13 cellular contexts compared by ENCODE assay signal in genomic region chr18:61975526-61976326, GRCh38.
DNase-seq lines count a peak whose midpoint lies in the region; ATAC-seq lines count a peak whose summit lies in the region.
"Had no signal": no experiment of that assay in that cellular context is flagged by ENCODE, and none has a peak within 500 bp of the region (broad histone marks: within the 10 kb centered on the region; RNA-seq: fewer than 3 reads in every experiment).

No MANE protein-coding gene starts in this region.

- intact Hi-C loops in right cardiac atrium (cut with DNase I), result no loop called here

- no peak overlapping the region for H3K4me3 ChIP-seq in right cardiac atrium (ENCODE audit: low read length)
- H3K4me3 ChIP-seq: adrenal gland, thoracic aorta had no signal

- DNase-seq in activated naive CD4-positive, alpha-beta T cell treated with anti-CD3 and anti-CD28 coated beads, Interleukin-2, amount 10 ng/mL, durations not matched to agents 7 days and 5 days, result peak; percentile 50
- no peak for DNase-seq in activated naive CD4-positive, alpha-beta T cell (lab: John Stamatoyannopoulos, UW)
- no peak for DNase-seq in T-helper 17 cell
- DNase-seq in natural killer cell treated with Interleukin-12 subunit alpha and Interleukin-12 subunit beta and Interleukin-15 and Interleukin-18, amount 100 ng/mL, for 72 hours (ENCODE audit: low spot score), result no peak
- no peak for DNase-seq in right cardiac atrium
- DNase-seq in NCI-H1694 treated with DMSO at 0.1 percent for 48 hours (lab: John Stamatoyannopoulos, UW), result no peak
- DNase-seq in hepatic stellate cell (ENCODE audit: low spot score), result no peak
- DNase-seq: adrenal gland, H9, NCI-H446 treated with DMSO at 0.1 percent for 48 hours had no signal

- H3K4me1 Mint-ChIP-seq in activated naive CD4-positive, alpha-beta T cell treated with anti-CD3 and anti-CD28 coated beads, Interleukin-2, amount 10 ng/mL, durations not matched to agents 7 days and 5 days, result peaks cover 19% of the 10 kb centered on the region
- H3K4me1 Mint-ChIP-seq in T-helper 17 cell, result peaks cover 16% of the 10 kb centered on the region
- peaks cover 12 to 14% of the 10 kb centered on the region in 2 donors for H3K4me1 Mint-ChIP-seq in natural killer cell treated with Interleukin-12 subunit alpha and Interleukin-12 subunit beta and Interleukin-15 and Interleukin-18, amount 100 ng/mL, for 72 hours (ENCODE audit: low read depth in 2 of 2)

- H3K27ac ChIP-seq in right cardiac atrium (ENCODE audit: low read length), result no peak overlapping the region
- H3K27ac ChIP-seq: adrenal gland, thoracic aorta had no signal

- no peak overlapping the region for H3K4me3 Mint-ChIP-seq in activated naive CD4-positive, alpha-beta T cell treated with anti-CD3 and anti-CD28 coated beads, Interleukin-2, amount 10 ng/mL, durations not matched to agents 7 days and 5 days
- no peak overlapping the region for H3K4me3 Mint-ChIP-seq in T-helper 17 cell
- H3K4me3 Mint-ChIP-seq in natural killer cell treated with Interleukin-12 subunit alpha and Interleukin-12 subunit beta and Interleukin-15 and Interleukin-18, amount 100 ng/mL, for 72 hours, result no peak overlapping the region
- H3K4me3 Mint-ChIP-seq: H9 had no signal

- WGBS in right cardiac atrium, result 94% methylated on average over 9 of the region's 9 CpGs

- H3K9me3 ChIP-seq in T-helper 17 cell (ENCODE audit: control insufficient read depth, low read length, poor library complexity, severe bottlenecking) (no peaks in the 10 kb centered on the region), right cardiac atrium (ENCODE audit: control insufficient read depth, low read length) (no peaks in the 10 kb centered on the region)
- H3K9me3 ChIP-seq: adrenal gland, thoracic aorta had no signal

- peaks cover 2% of the 10 kb centered on the region for H3K9me3 Mint-ChIP-seq in activated naive CD4-positive, alpha-beta T cell treated with anti-CD3 and anti-CD28 coated beads, Interleukin-2, amount 10 ng/mL, durations not matched to agents 7 days and 5 days
- H3K9me3 Mint-ChIP-seq in natural killer cell treated with Interleukin-12 subunit alpha and Interleukin-12 subunit beta and Interleukin-15 and Interleukin-18, amount 100 ng/mL, for 72 hours, result no peaks in the 10 kb centered on the region
- H3K9me3 Mint-ChIP-seq: H9, IgD-negative memory B cell had no signal

- CTCF ChIA-PET in activated naive CD4-positive, alpha-beta T cell treated with anti-CD3 and anti-CD28 coated beads, Interleukin-2, amount 10 ng/mL, durations not matched to agents 7 days and 5 days (lab: Charles Lee), result interaction anchor here (0.8 kb wide), 1 partner anchor 24 kb away, joined by 3 read pairs; no protein-coding TSS in a partner anchor

- ATAC-seq in HG02759 (IDR thresholded peaks at IDR 0.05; ENCODE audit: unreplicated experiment) (peak; percentile 58), T-helper 17 cell (peak; percentile 91), right cardiac atrium (no peak)
- ATAC-seq in natural killer cell treated with Interleukin-12 subunit alpha and Interleukin-12 subunit beta and Interleukin-15 and Interleukin-18, amount 100 ng/mL, for 72 hours, result peak; percentile 66 to 74

- H3K27me3 ChIP-seq in right cardiac atrium (ENCODE audit: control insufficient read depth, insufficient read depth), result no peaks in the 10 kb centered on the region
- H3K27me3 ChIP-seq: adrenal gland had no signal

- peaks cover 2% of the 10 kb centered on the region for H3K36me3 Mint-ChIP-seq in activated naive CD4-positive, alpha-beta T cell treated with anti-CD3 and anti-CD28 coated beads, Interleukin-2, amount 10 ng/mL, durations not matched to agents 7 days and 5 days
- H3K36me3 Mint-ChIP-seq in T-helper 17 cell (ENCODE audit: low read depth), result no peaks in the 10 kb centered on the region
- H3K36me3 Mint-ChIP-seq in natural killer cell treated with Interleukin-12 subunit alpha and Interleukin-12 subunit beta and Interleukin-15 and Interleukin-18, amount 100 ng/mL, for 72 hours, result no peaks in the 10 kb centered on the region
- H3K36me3 Mint-ChIP-seq: IgD-negative memory B cell had no signal

- H3K4me1 ChIP-seq in right cardiac atrium (ENCODE audit: control insufficient read depth, insufficient read depth, low read length), result no peaks in the 10 kb centered on the region
- H3K4me1 ChIP-seq: adrenal gland had no signal

- peak overlapping the region; percentile 56 for H3K27ac Mint-ChIP-seq in activated naive CD4-positive, alpha-beta T cell treated with anti-CD3 and anti-CD28 coated beads, Interleukin-2, amount 10 ng/mL, durations not matched to agents 7 days and 5 days
- peak overlapping the region; percentile 88 for H3K27ac Mint-ChIP-seq in T-helper 17 cell
- peak overlapping the region in 1 of 2 donors; percentile 22 for H3K27ac Mint-ChIP-seq in natural killer cell treated with Interleukin-12 subunit alpha and Interleukin-12 subunit beta and Interleukin-15 and Interleukin-18, amount 100 ng/mL, for 72 hours
- H3K27ac Mint-ChIP-seq: H9 had no signal

- H3K27me3 Mint-ChIP-seq in activated naive CD4-positive, alpha-beta T cell treated with anti-CD3 and anti-CD28 coated beads, Interleukin-2, amount 10 ng/mL, durations not matched to agents 7 days and 5 days, result no peaks in the 10 kb centered on the region
- no peaks in the 10 kb centered on the region for H3K27me3 Mint-ChIP-seq in T-helper 17 cell
- H3K27me3 Mint-ChIP-seq in natural killer cell treated with Interleukin-12 subunit alpha and Interleukin-12 subunit beta and Interleukin-15 and Interleukin-18, amount 100 ng/mL, for 72 hours, result peaks cover 0 to 5% of the 10 kb centered on the region in 2 donors
- H3K27me3 Mint-ChIP-seq: IgD-negative memory B cell had no signal

Comparison
In these comparisons a context has a peak if more than half of its experiments do, and no peak if none do; other contexts are left out.
1. ATAC-seq: peak in HG02759 (single experiment), T-helper 17 cell (single experiment) and natural killer cell treated with Interleukin-12 subunit alpha and Interleukin-12 subunit beta and Interleukin-15 and Interleukin-18, amount 100 ng/mL, for 72 hours (2 of 2); none in right cardiac atrium (0 of 2).